9 cellular contexts compared by ENCODE assay signal in genomic region chr6:128491041-128491642, GRCh38. TPM values are rescaled to one million over a fixed set of nuclear protein-coding genes. Genes with fewer than 3 reads are reported as not detected.
DNase-seq lines count a peak whose midpoint lies in the region; ATAC-seq, FAIRE-seq and TF ChIP-seq lines count a peak whose summit lies in the region.
"Had no signal": no experiment of that assay in that cellular context is flagged by ENCODE, and none has a peak within 500 bp of the region (broad histone marks: within the 10 kb centered on the region; RNA-seq: fewer than 3 reads in every experiment).

No MANE protein-coding gene starts in this region.

- H3K27ac ChIP-seq in lung (ENCODE audit: low read depth in 1 of 2, low read length in 1 of 2) (peak overlapping the region; percentile 61 to 79), tibial artery (peak overlapping the region in 1 of 2 donors; percentile 1)
- H3K27ac ChIP-seq: 22Rv1 had no signal

- H3K36me3 ChIP-seq in lung (ENCODE audit: control insufficient read depth in 2 of 2, insufficient read depth in 2 of 2, low read length in 2 of 2) (no peaks in the 10 kb centered on the region), tibial artery (no peaks in the 10 kb centered on the region)

- H3K27me3 ChIP-seq in lung (ENCODE audit: control insufficient read depth, insufficient read depth) = no peaks in the 10 kb centered on the region
- no peaks in the 10 kb centered on the region for H3K27me3 ChIP-seq in tibial artery

- DNase-seq in DMS79 treated with DMSO at 0.1 percent for 48 hours (lab: John Stamatoyannopoulos, UW) (peak; percentile 6), DMS79 (lab: John Stamatoyannopoulos, UW) (no peak), choroid plexus epithelial cell (ENCODE audit: low read depth) (peak; percentile 49), lung (ENCODE audit: low spot score) (no peak), tibial artery (no peak), frontal cortex (ENCODE audit: low spot score in 2 of 2) (no peak)

- H3K4me3 ChIP-seq in choroid plexus epithelial cell (ENCODE audit: low read depth, low read length) (peak overlapping the region; percentile 53), lung (no peak overlapping the region), tibial artery (peak overlapping the region; percentile 31 to 33)

- peaks cover 2 to 19% of the 10 kb centered on the region in 2 donors for H3K4me1 ChIP-seq in lung (ENCODE audit: control insufficient read depth in 2 of 2, insufficient read depth in 2 of 2, low read length in 2 of 2)
- H3K4me1 ChIP-seq in tibial artery = peaks cover 0 to 33% (median 9%) of the 10 kb centered on the region in 4 donors

- FAIRE-seq in frontal cortex (lab: Jason Lieb, UNC) = no peak

- no peak for ATAC-seq in lung (ENCODE audit: insufficient read depth, low FRiP score)
- ATAC-seq in GM18909 (IDR thresholded peaks at IDR 0.05; ENCODE audit: poor library complexity, unreplicated experiment) = no peak
- no peak for ATAC-seq in HG03045 (IDR thresholded peaks at IDR 0.05; ENCODE audit: unreplicated experiment)

- TF ChIP-seq CTCF in choroid plexus epithelial cell (conservative IDR thresholded peaks at IDR 0.05; ENCODE audit: low read depth, low read length) = no peak
- TF ChIP-seq CTCF in lung (IDR thresholded peaks at IDR 0.05; ENCODE audit: control extremely low read depth, extremely low read depth) = no peak
- TF ChIP-seq CTCF in tibial artery (IDR thresholded peaks at IDR 0.05) = no peak

- intact Hi-C loops in tibial artery (cut with DNase I; ENCODE audit: low total_unique reads) = no loop called here

- 38 to 71% methylated on average over 3 of the region's 3 CpGs for WGBS in lung, 2 donors

- H3K9me3 ChIP-seq in lung (ENCODE audit: control insufficient read depth in 2 of 2, insufficient read depth in 1 of 2, low read length in 1 of 2) (no peaks in the 10 kb centered on the region), tibial artery (no peaks in the 10 kb centered on the region)

RNA-seq across cellular contexts. Expression of gene PTPRK, which starts 29.3 kb away (rescaled TPM):
- total RNA-seq in lung = 100 to 1,000 TPM in 1 of 2 donors, 10 to 100 TPM in 1; 69.5 to 224 TPM
- 10 to 100 TPM in 1 of 2 donors, 1 to 10 TPM in 1; 8.2 to 16.4 TPM for polyA plus RNA-seq in lung
- 179 TPM for total RNA-seq in frontal cortex

Comparison
In these comparisons a context has a peak if more than half of its experiments do, and no peak if none do; other contexts are left out.
1. DNase-seq: peak in DMS79 treated with DMSO at 0.1 percent for 48 hours (single experiment) and choroid plexus epithelial cell (single experiment); none in DMS79 (single experiment), lung (single experiment), tibial artery (0 of 2) and frontal cortex (0 of 2).